ENCODE assay signal across 1 cellular context in the genomic region with DNA sequence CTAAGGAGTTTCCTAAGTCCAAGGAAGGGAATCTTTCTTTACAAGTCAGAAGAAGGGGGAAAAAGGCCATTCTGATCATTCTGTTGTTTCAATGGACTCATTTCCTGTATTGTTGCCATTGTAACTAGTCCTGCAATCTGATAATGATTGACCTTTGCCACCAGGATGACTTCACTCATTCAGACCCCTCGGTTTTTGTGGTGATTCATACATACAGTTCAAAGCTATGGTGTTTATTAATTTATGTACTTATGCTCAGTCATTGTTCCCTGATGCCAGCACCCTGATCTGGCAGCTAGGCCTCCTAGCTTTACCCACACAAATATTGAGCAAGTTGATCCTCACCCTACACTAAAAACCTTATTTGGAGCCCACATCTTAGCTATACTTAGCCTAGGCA.
TF ChIP-seq lines count a peak whose summit lies in the region.

No MANE protein-coding gene starts in this region.

TF ChIP-seq in A549, 52 proteins besides CTCF, POLR2A, EP300 and RAD21 (continued from another document):
- TF ChIP-seq SMC3 (IDR thresholded peaks at IDR 0.05) (0 out of 3 replicates have a peak, but pooled peaks have one; percentile 11), ZSCAN20 (CRISPR knock-in tag; IDR thresholded peaks at IDR 0.05) (no peak), HEYL (CRISPR knock-in tag; IDR thresholded peaks at IDR 0.05) (no peak), EHF (CRISPR knock-in tag; IDR thresholded peaks at IDR 0.05) (no peak), NFE2L2 (conservative IDR thresholded peaks at IDR 0.05; ENCODE audit: low read length) (peak; percentile 25; the same call in 1 of the 2 replicates), RFX5 (IDR thresholded peaks at IDR 0.05) (no peak), RARB (CRISPR knock-in tag; IDR thresholded peaks at IDR 0.05) (no peak), PBX3 (IDR thresholded peaks at IDR 0.05) (no peak), NPAS2 (CRISPR knock-in tag; IDR thresholded peaks at IDR 0.05; ENCODE audit: borderline replicate concordance) (no peak), CBX2 (IDR thresholded peaks at IDR 0.05; ENCODE audit: borderline replicate concordance, low read depth) (no peak), ELK1 (IDR thresholded peaks at IDR 0.05; ENCODE audit: low read depth, low read length) (no peak), KDM5A (IDR thresholded peaks at IDR 0.05) (no peak), KDM1A (IDR thresholded peaks at IDR 0.05; ENCODE audit: low read depth) (no peak), USF2 (IDR thresholded peaks at IDR 0.05) (no peak), HOXA7 (CRISPR knock-in tag; IDR thresholded peaks at IDR 0.05) (no peak), CEBPB (IDR thresholded peaks at IDR 0.05) (peak; percentile 30 to 69; a peak in 2 of 4 replicates), EHMT2 (IDR thresholded peaks at IDR 0.05; ENCODE audit: low read depth) (no peak), SREBF2 (IDR thresholded peaks at IDR 0.05) (no peak), HOXB5 (CRISPR knock-in tag; IDR thresholded peaks at IDR 0.05) (no peak), JUNB (IDR thresholded peaks at IDR 0.05) (peak; percentile 93), FOSB (CRISPR knock-in tag; IDR thresholded peaks at IDR 0.05) (no peak), BCL3 (IDR thresholded peaks at IDR 0.05) (peak; percentile 55; the same call in 1 of the 3 replicates), JUN (IDR thresholded peaks at IDR 0.05) (peak; percentile 57 to 70; a peak in 4 of 5 replicates)
- TF ChIP-seq, protein P1, sequence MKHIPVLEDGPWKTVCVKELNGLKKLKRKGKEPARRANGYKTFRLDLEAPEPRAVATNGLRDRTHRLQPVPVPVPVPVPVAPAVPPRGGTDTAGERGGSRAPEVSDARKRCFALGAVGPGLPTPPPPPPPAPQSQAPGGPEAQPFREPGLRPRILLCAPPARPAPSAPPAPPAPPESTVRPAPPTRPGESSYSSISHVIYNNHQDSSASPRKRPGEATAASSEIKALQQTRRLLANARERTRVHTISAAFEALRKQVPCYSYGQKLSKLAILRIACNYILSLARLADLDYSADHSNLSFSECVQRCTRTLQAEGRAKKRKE (CRISPR knock-in tag; IDR thresholded peaks at IDR 0.05; ENCODE audit: low read depth), result no peak
- TF ChIP-seq, protein P2, sequence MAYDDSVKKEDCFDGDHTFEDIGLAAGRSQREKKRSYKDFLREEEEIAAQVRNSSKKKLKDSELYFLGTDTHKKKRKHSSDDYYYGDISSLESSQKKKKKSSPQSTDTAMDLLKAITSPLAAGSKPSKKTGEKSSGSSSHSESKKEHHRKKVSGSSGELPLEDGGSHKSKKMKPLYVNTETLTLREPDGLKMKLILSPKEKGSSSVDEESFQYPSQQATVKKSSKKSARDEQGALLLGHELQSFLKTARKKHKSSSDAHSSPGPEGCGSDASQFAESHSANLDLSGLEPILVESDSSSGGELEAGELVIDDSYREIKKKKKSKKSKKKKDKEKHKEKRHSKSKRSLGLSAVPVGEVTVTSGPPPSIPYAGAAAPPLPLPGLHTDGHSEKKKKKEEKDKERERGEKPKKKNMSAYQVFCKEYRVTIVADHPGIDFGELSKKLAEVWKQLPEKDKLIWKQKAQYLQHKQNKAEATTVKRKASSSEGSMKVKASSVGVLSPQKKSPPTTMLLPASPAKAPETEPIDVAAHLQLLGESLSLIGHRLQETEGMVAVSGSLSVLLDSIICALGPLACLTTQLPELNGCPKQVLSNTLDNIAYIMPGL (CRISPR knock-in tag; IDR thresholded peaks at IDR 0.05; ENCODE audit: borderline replicate concordance), result no peak
TF ChIP-seq in A549: peak in this region for 10.
